Comparison of ENCODE assay signal across 8 cellular contexts in genomic region chr16:69150146-69150865, GRCh38. TPM values are rescaled to one million over a fixed set of nuclear protein-coding genes. Genes with fewer than 3 reads are reported as not detected.
DNase-seq lines count a peak whose midpoint lies in the region; ATAC-seq lines count a peak whose summit lies in the region.

No MANE protein-coding gene starts in this region.

- no peaks in the 10 kb centered on the region for H3K9me3 Mint-ChIP-seq in activated CD8-positive, alpha-beta memory T cell treated with anti-CD3 and anti-CD28 coated beads, Interleukin-2, amount 10 ng/mL, durations not matched to agents 7 days and 5 days (ENCODE audit: low read depth)

- H3K36me3 Mint-ChIP-seq in activated CD8-positive, alpha-beta memory T cell treated with anti-CD3 and anti-CD28 coated beads, Interleukin-2, amount 10 ng/mL, durations not matched to agents 7 days and 5 days, result peaks cover 40% of the 10 kb centered on the region

- peak; percentile 53 for DNase-seq in activated CD8-positive, alpha-beta memory T cell treated with anti-CD3 and anti-CD28 coated beads, Interleukin-2, amount 10 ng/mL, durations not matched to agents 7 days and 5 days
- no peak for DNase-seq in activated CD8-positive, alpha-beta memory T cell treated with anti-CD3 and anti-CD28 coated beads, Interleukin-2, amount 50 U/mL, for 48 hours
- peak; percentile 82 for DNase-seq in NAMALWA (ENCODE audit: low spot score)
- peak; percentile 56 for DNase-seq in SKM-1 treated with dmso at 0.1 percent for 144 hours (lab: John Stamatoyannopoulos, UW; ENCODE audit: unreplicated experiment)
- DNase-seq in caudate nucleus (lab: John Stamatoyannopoulos, UW), result peak in 38 of 61 donors; percentile 5 to 86 (median 28)
- DNase-seq in islet precursor cell, result peak; percentile 70
- DNase-seq in stimulated activated CD4-positive, alpha-beta T cell treated with anti-CD3 and anti-CD28 coated beads, TNF-alpha, amount 100 ng/mL, for 1 hour (ENCODE audit: low read depth in 3 of 3, low spot score in 1 of 3), result peak in 2 of 3 donors; percentile 18 to 37

- H3K4me1 Mint-ChIP-seq in activated CD8-positive, alpha-beta memory T cell treated with anti-CD3 and anti-CD28 coated beads, Interleukin-2, amount 10 ng/mL, durations not matched to agents 7 days and 5 days, result peaks cover 2% of the 10 kb centered on the region

- CTCF ChIA-PET in activated CD8-positive, alpha-beta memory T cell treated with anti-CD3 and anti-CD28 coated beads, Interleukin-2, amount 10 ng/mL, durations not matched to agents 7 days and 5 days (lab: Charles Lee), result interaction anchor here (0.5 to 7.5 kb wide), 21 partner anchors 10 to 178 kb away, joined by 3 to 93 read pairs (median 5); partner anchors contain the start of genes CHTF8 and UTP4

- H3K27ac Mint-ChIP-seq in activated CD8-positive, alpha-beta memory T cell treated with anti-CD3 and anti-CD28 coated beads, Interleukin-2, amount 10 ng/mL, durations not matched to agents 7 days and 5 days, result no peak overlapping the region

- H3K4me3 Mint-ChIP-seq in activated CD8-positive, alpha-beta memory T cell treated with anti-CD3 and anti-CD28 coated beads, Interleukin-2, amount 10 ng/mL, durations not matched to agents 7 days and 5 days, result no peak overlapping the region

- peak; percentile 85 for ATAC-seq in activated CD8-positive, alpha-beta memory T cell treated with anti-CD3 and anti-CD28 coated beads, Interleukin-2, amount 10 ng/mL, durations not matched to agents 7 days and 5 days
- ATAC-seq in GM18858 (IDR thresholded peaks at IDR 0.05; ENCODE audit: unreplicated experiment), result no peak

- no peaks in the 10 kb centered on the region for H3K27me3 Mint-ChIP-seq in activated CD8-positive, alpha-beta memory T cell treated with anti-CD3 and anti-CD28 coated beads, Interleukin-2, amount 10 ng/mL, durations not matched to agents 7 days and 5 days

- H3K27ac ChIP-seq in caudate nucleus (ENCODE audit: low read depth, low read length), result peak overlapping the region; percentile 62

RNA-seq across cellular contexts. Expression of gene UTP4, which starts 17.9 kb away (rescaled TPM):
- total RNA-seq in activated CD8-positive, alpha-beta memory T cell treated with anti-CD3 and anti-CD28 coated beads, Interleukin-2, amount 10 ng/mL, durations not matched to agents 7 days and 5 days, result 10 to 100 TPM; 57.7 to 82.3 TPM

RNA-seq across cellular contexts. Expression of gene CHTF8, which starts 17.9 kb away (rescaled TPM):
- 100 to 1,000 TPM; 133 to 147 TPM for total RNA-seq in activated CD8-positive, alpha-beta memory T cell treated with anti-CD3 and anti-CD28 coated beads, Interleukin-2, amount 10 ng/mL, durations not matched to agents 7 days and 5 days

RNA-seq across cellular contexts. Expression of gene SNTB2, which starts 36.7 kb away (rescaled TPM):
- 10 to 100 TPM; 21.5 to 30.6 TPM for total RNA-seq in activated CD8-positive, alpha-beta memory T cell treated with anti-CD3 and anti-CD28 coated beads, Interleukin-2, amount 10 ng/mL, durations not matched to agents 7 days and 5 days

RNA-seq across cellular contexts. Expression of gene HAS3, which starts 44.9 kb away (rescaled TPM):
- under 1 TPM; 0.29 to 0.47 TPM for total RNA-seq in activated CD8-positive, alpha-beta memory T cell treated with anti-CD3 and anti-CD28 coated beads, Interleukin-2, amount 10 ng/mL, durations not matched to agents 7 days and 5 days
